11 cellular contexts compared by ENCODE assay signal in genomic region chr2:11764359-11764758, GRCh38. TPM values are rescaled to one million over a fixed set of nuclear protein-coding genes. Genes with fewer than 3 reads are reported as not detected.
DNase-seq lines count a peak whose midpoint lies in the region; ATAC-seq and TF ChIP-seq lines count a peak whose summit lies in the region.
"Had no signal": no experiment of that assay in that cellular context is flagged by ENCODE, and none has a peak within 500 bp of the region (broad histone marks: within the 10 kb centered on the region; RNA-seq: fewer than 3 reads in every experiment).

No MANE protein-coding gene starts in this region.

- peak overlapping the region; percentile 9 to 71 (median 52) for H3K27ac Mint-ChIP-seq in CD4-positive, CD25-positive, alpha-beta regulatory T cell
- H3K27ac Mint-ChIP-seq in effector memory CD8-positive, alpha-beta T cell = peak overlapping the region; percentile 29 to 73

- H3K4me1 Mint-ChIP-seq in CD4-positive, CD25-positive, alpha-beta regulatory T cell = peaks cover 9 to 36% (median 22%) of the 10 kb centered on the region in 4 donors
- peaks cover 31 to 39% of the 10 kb centered on the region in 2 donors for H3K4me1 Mint-ChIP-seq in effector memory CD8-positive, alpha-beta T cell (ENCODE audit: low read depth in 2 of 2)

- H3K36me3 Mint-ChIP-seq in CD4-positive, CD25-positive, alpha-beta regulatory T cell = peaks cover 57% of the 10 kb centered on the region
- H3K36me3 Mint-ChIP-seq in effector memory CD8-positive, alpha-beta T cell (ENCODE audit: insufficient read depth) = peaks cover 46% of the 10 kb centered on the region

- ATAC-seq in CD4-positive, CD25-positive, alpha-beta regulatory T cell (ENCODE audit: low read depth in 2 of 2) = no peak
- ATAC-seq in effector memory CD8-positive, alpha-beta T cell (replicated peaks) = no peak
- ATAC-seq: activated CD4-positive, CD25-positive, alpha-beta regulatory T cell treated with anti-CD3 and anti-CD28 coated beads, Interleukin-2, amount 50 U/mL, for 24 hours had no signal

- no peaks in the 10 kb centered on the region for H3K9me3 Mint-ChIP-seq in CD4-positive, CD25-positive, alpha-beta regulatory T cell
- H3K9me3 Mint-ChIP-seq in effector memory CD8-positive, alpha-beta T cell = no peaks in the 10 kb centered on the region

- no peak overlapping the region for H3K4me3 ChIP-seq in CD4-positive, CD25-positive, alpha-beta regulatory T cell (ENCODE audit: low read depth, low read length)
- no peak overlapping the region for H3K4me3 ChIP-seq in vagina
- H3K4me3 ChIP-seq: BLaER1 treated with 17β-estradiol and CSF1 and Interleukin-3, amounts not matched to agents 10 nM and 100 nM had no signal

- no peaks in the 10 kb centered on the region for H3K9me3 ChIP-seq in CD4-positive, CD25-positive, alpha-beta regulatory T cell (ENCODE audit: control insufficient read depth in 2 of 2, low read length in 2 of 2)
- H3K9me3 ChIP-seq in vagina = no peaks in the 10 kb centered on the region

- no peaks in the 10 kb centered on the region for H3K27me3 ChIP-seq in CD4-positive, CD25-positive, alpha-beta regulatory T cell (ENCODE audit: control insufficient read depth, insufficient read depth, low read length)
- no peaks in the 10 kb centered on the region for H3K27me3 ChIP-seq in vagina
- H3K27me3 ChIP-seq: BLaER1 treated with 17β-estradiol and CSF1 and Interleukin-3, amounts not matched to agents 10 nM and 100 nM had no signal

- peaks cover 57% of the 10 kb centered on the region for H3K36me3 ChIP-seq in CD4-positive, CD25-positive, alpha-beta regulatory T cell (ENCODE audit: control insufficient read depth, insufficient read depth, low read length)
- H3K36me3 ChIP-seq in vagina = peaks cover 0 to 25% of the 10 kb centered on the region in 2 donors

- H3K27me3 Mint-ChIP-seq in CD4-positive, CD25-positive, alpha-beta regulatory T cell = no peaks in the 10 kb centered on the region
- no peaks in the 10 kb centered on the region for H3K27me3 Mint-ChIP-seq in effector memory CD8-positive, alpha-beta T cell

- TF ChIP-seq POLR2A in vagina (IDR thresholded peaks at IDR 0.05) = no peak

- intact Hi-C loops in vagina (cut with DNase I) = no loop called here

- TF ChIP-seq CTCF in vagina (IDR thresholded peaks at IDR 0.05) = no peak

- DNase-seq in CD4-positive, CD25-positive, alpha-beta regulatory T cell = no peak
- DNase-seq in NCI-H146 (lab: John Stamatoyannopoulos, UW) (peak; percentile 54), mucosa of gallbladder (ENCODE audit: low spot score) (peak; percentile 48), KG1 (lab: John Stamatoyannopoulos, UW) (no peak), vagina (ENCODE audit: extremely low spot score in 2 of 2) (no peak)
- no peak for DNase-seq in effector memory CD8-positive, alpha-beta T cell
- no peak for DNase-seq in activated CD8-positive, alpha-beta memory T cell treated with anti-CD3 and anti-CD28 coated beads, Interleukin-2, amount 50 U/mL, for 48 hours
- DNase-seq: aorta had no signal

- H3K27ac ChIP-seq in CD4-positive, CD25-positive, alpha-beta regulatory T cell (ENCODE audit: insufficient read depth, low read length, poor library complexity, severe bottlenecking) = no peak overlapping the region
- H3K27ac ChIP-seq in vagina = no peak overlapping the region
- H3K27ac ChIP-seq: BLaER1 treated with 17β-estradiol and CSF1 and Interleukin-3, amounts not matched to agents 10 nM and 100 nM; KMS-11 had no signal

- no peak overlapping the region for H3K4me3 Mint-ChIP-seq in CD4-positive, CD25-positive, alpha-beta regulatory T cell
- H3K4me3 Mint-ChIP-seq in effector memory CD8-positive, alpha-beta T cell = no peak overlapping the region

- peaks cover 14% of the 10 kb centered on the region for H3K4me1 ChIP-seq in CD4-positive, CD25-positive, alpha-beta regulatory T cell (ENCODE audit: control insufficient read depth, insufficient read depth, low read length, poor library complexity, severe bottlenecking)
- no peaks in the 10 kb centered on the region for H3K4me1 ChIP-seq in vagina

RNA-seq across cellular contexts. Expression of gene LPIN1, which starts 17.9 kb away (rescaled TPM):
- total RNA-seq in CD4-positive, CD25-positive, alpha-beta regulatory T cell = 94.9 TPM
- polyA plus RNA-seq in CD4-positive, CD25-positive, alpha-beta regulatory T cell = 10 to 100 TPM; 20.3 to 27.0 (median 24.4) TPM
- total RNA-seq in mucosa of gallbladder (51.1 TPM), vagina (67.5 TPM)

Comparison
In these comparisons a context has a peak if more than half of its experiments do, and no peak if none do; other contexts are left out.
1. DNase-seq: peak in NCI-H146 (single experiment) and mucosa of gallbladder (single experiment); none in CD4-positive, CD25-positive, alpha-beta regulatory T cell (0 of 3), effector memory CD8-positive, alpha-beta T cell (0 of 3), KG1 (single experiment), vagina (0 of 2) and activated CD8-positive, alpha-beta memory T cell treated with anti-CD3 and anti-CD28 coated beads, Interleukin-2, amount 50 U/mL, for 48 hours (single experiment).